1 cellular context compared by ENCODE assay signal in the genomic region with DNA sequence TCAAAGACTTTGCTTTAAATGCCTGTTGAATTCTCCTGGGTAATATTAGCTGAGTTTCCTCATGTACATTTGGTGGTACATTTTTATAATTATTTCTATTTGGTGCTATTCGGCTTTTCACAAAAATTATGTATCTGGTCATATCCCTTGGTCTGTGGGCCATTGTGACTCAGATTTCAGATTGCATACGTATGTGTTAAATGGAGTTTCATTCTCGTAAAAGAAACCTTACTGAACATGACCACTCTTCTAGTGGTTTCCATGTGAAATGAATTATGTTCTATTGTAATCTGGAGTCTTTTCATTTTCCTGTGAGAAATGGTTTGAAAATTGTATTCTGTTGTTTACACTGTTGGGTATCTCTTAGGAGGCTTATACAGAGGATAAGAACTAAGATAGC.
TF ChIP-seq lines count a peak whose summit lies in the region.

No MANE protein-coding gene starts in this region.

TF ChIP-seq in GM12878, 131 proteins besides CTCF, POLR2A, EP300 and RAD21 (continued from another document):
- TF ChIP-seq, protein P1, sequence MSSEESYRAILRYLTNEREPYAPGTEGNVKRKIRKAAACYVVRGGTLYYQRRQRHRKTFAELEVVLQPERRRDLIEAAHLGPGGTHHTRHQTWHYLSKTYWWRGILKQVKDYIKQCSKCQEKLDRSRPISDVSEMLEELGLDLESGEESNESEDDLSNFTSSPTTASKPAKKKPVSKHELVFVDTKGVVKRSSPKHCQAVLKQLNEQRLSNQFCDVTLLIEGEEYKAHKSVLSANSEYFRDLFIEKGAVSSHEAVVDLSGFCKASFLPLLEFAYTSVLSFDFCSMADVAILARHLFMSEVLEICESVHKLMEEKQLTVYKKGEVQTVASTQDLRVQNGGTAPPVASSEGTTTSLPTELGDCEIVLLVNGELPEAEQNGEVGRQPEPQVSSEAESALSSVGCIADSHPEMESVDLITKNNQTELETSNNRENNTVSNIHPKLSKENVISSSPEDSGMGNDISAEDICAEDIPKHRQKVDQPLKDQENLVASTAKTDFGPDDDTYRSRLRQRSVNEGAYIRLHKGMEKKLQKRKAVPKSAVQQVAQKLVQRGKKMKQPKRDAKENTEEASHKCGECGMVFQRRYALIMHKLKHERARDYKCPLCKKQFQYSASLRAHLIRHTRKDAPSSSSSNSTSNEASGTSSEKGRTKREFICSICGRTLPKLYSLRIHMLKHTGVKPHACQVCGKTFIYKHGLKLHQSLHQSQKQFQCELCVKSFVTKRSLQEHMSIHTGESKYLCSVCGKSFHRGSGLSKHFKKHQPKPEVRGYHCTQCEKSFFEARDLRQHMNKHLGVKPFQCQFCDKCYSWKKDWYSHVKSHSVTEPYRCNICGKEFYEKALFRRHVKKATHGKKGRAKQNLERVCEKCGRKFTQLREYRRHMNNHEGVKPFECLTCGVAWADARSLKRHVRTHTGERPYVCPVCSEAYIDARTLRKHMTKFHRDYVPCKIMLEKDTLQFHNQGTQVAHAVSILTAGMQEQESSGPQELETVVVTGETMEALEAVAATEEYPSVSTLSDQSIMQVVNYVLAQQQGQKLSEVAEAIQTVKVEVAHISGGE (CRISPR knock-in tag; IDR thresholded peaks at IDR 0.05) = no peak
- TF ChIP-seq, protein P2, sequence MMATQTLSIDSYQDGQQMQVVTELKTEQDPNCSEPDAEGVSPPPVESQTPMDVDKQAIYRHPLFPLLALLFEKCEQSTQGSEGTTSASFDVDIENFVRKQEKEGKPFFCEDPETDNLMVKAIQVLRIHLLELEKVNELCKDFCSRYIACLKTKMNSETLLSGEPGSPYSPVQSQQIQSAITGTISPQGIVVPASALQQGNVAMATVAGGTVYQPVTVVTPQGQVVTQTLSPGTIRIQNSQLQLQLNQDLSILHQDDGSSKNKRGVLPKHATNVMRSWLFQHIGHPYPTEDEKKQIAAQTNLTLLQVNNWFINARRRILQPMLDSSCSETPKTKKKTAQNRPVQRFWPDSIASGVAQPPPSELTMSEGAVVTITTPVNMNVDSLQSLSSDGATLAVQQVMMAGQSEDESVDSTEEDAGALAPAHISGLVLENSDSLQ (IDR thresholded peaks at IDR 0.05) = no peak
- no peak for TF ChIP-seq SUZ12 (IDR thresholded peaks at IDR 0.05; ENCODE audit: unreplicated experiment)
- TF ChIP-seq RELA (IDR thresholded peaks at IDR 0.05; ENCODE audit: borderline replicate concordance, partially characterized antibody) = no peak
- no peak for TF ChIP-seq ZBED1 (IDR thresholded peaks at IDR 0.05; ENCODE audit: borderline replicate concordance)
- TF ChIP-seq TCF7 (IDR thresholded peaks at IDR 0.05; ENCODE audit: borderline replicate concordance) = no peak
- 0 out of 2 replicates have a peak, but pooled peaks have one; percentile 49 for TF ChIP-seq IKZF1 (conservative IDR thresholded peaks at IDR 0.05)
- no peak for TF ChIP-seq SP1 (IDR thresholded peaks at IDR 0.05; ENCODE audit: low read depth, low read length)
TF ChIP-seq in GM12878: peak in this region for 7.
